In genomic region chr19:28424662-28425430, GRCh38 we compare ENCODE assay signal across 22 cellular contexts.
DNase-seq lines count a peak whose midpoint lies in the region; ATAC-seq and TF ChIP-seq lines count a peak whose summit lies in the region.
"Had no signal": no experiment of that assay in that cellular context is flagged by ENCODE, and none has a peak within 500 bp of the region (broad histone marks: within the 10 kb centered on the region; RNA-seq: fewer than 3 reads in every experiment).

No MANE protein-coding gene starts in this region.

- H3K4me1 Mint-ChIP-seq in osteocyte (ENCODE audit: unreplicated experiment) = no peaks in the 10 kb centered on the region

- no peak for TF ChIP-seq CTCF in OCI-LY1 (IDR thresholded peaks at IDR 0.05; ENCODE audit: low read length)
- TF ChIP-seq CTCF in brain microvascular endothelial cell (IDR thresholded peaks at IDR 0.05; ENCODE audit: low read depth, low read length, missing control alignments) = no peak
- TF ChIP-seq CTCF in osteocyte (IDR thresholded peaks at IDR 0.05) = no peak
- TF ChIP-seq CTCF in osteoblast (IDR thresholded peaks at IDR 0.05; ENCODE audit: extremely low read depth, low read depth, low read length) = no peak

- no peaks in the 10 kb centered on the region for H3K27me3 ChIP-seq in OCI-LY1 (ENCODE audit: insufficient read depth, low read length)
- H3K27me3 ChIP-seq in brain microvascular endothelial cell (replicated peaks) = no peaks in the 10 kb centered on the region
- no peaks in the 10 kb centered on the region for H3K27me3 ChIP-seq in osteoblast (ENCODE audit: insufficient read depth, low read length)
- H3K27me3 ChIP-seq: body of pancreas, transverse colon had no signal

- H3K27ac ChIP-seq in OCI-LY1 (ENCODE audit: low read depth, low read length, poor library complexity, severe bottlenecking) (peak overlapping the region; percentile 87), brain microvascular endothelial cell (peak overlapping the region; percentile 71), osteoblast (ENCODE audit: low read depth, low read length) (no peak overlapping the region)
- H3K27ac ChIP-seq: body of pancreas, SK-N-MC, transverse colon had no signal

- H3K4me1 ChIP-seq in ES-I3 (ENCODE audit: insufficient read depth, low read length) = peaks cover 43% of the 10 kb centered on the region
- H3K4me1 ChIP-seq in OCI-LY1 (ENCODE audit: insufficient read depth, low read length, severe bottlenecking) = peaks cover 90% of the 10 kb centered on the region
- H3K4me1 ChIP-seq in osteoblast (ENCODE audit: insufficient read depth, low read length) = no peaks in the 10 kb centered on the region
- H3K4me1 ChIP-seq: body of pancreas had no signal

- DNase-seq in brain microvascular endothelial cell (no peak), osteocyte (ENCODE audit: extremely low spot score, unreplicated experiment) (peak; percentile 0), osteoblast (ENCODE audit: insufficient read length, low spot score, missing footprints) (no peak), NCI-H1436 (lab: John Stamatoyannopoulos, UW) (no peak)
- DNase-seq: activated CD4-positive, alpha-beta T cell treated with anti-CD3 and anti-CD28 coated beads for 1 hour; activated CD8-positive, alpha-beta memory T cell treated with anti-CD3 and anti-CD28 coated beads for 24 hours; activated T-cell treated with anti-CD3 and anti-CD28 coated beads, Interleukin-2, amount 50 U/mL, for 48 hours; body of pancreas; glutamatergic neuron; NCI-H187 treated with DMSO at 0.1 percent for 48 hours; NCI-H446; stimulated activated CD4-positive, alpha-beta T cell treated with anti-CD3 and anti-CD28 coated beads, Interleukin-2, amount 100 ng/mL, for 48 hours; T-helper 9 cell; transverse colon had no signal

- no peaks in the 10 kb centered on the region for H3K9me2 ChIP-seq in OCI-LY1 (ENCODE audit: low read depth, low read length)

- no peaks in the 10 kb centered on the region for H3F3A ChIP-seq in OCI-LY1 (ENCODE audit: insufficient read depth, low read length)

- H2AFZ ChIP-seq in OCI-LY1 (ENCODE audit: low read length) (no peak overlapping the region), osteoblast (ENCODE audit: low read length) (no peak overlapping the region)

- in situ Hi-C loops in brain microvascular endothelial cell (cut with HindIII; ENCODE audit: low pct_ligation_motif_present, low sequenced_read_pairs) = no loop called here

- H3K9me3 Mint-ChIP-seq in osteocyte (ENCODE audit: unreplicated experiment) = peaks cover 35% of the 10 kb centered on the region
- H3K9me3 Mint-ChIP-seq: stimulated activated naive CD8-positive, alpha-beta T cell treated with anti-CD3 and anti-CD28 coated beads, Interleukin-15, Interleukin-2, amounts not matched to agents 100 ng/mL and 50 ng/mL, for 24 hours had no signal

- H3K36me3 ChIP-seq in ES-I3 (ENCODE audit: insufficient read depth, low read length) (no peaks in the 10 kb centered on the region), OCI-LY1 (ENCODE audit: insufficient read depth, low read length) (no peaks in the 10 kb centered on the region; the same call in 1 of the 2 replicates), brain microvascular endothelial cell (replicated peaks) (no peaks in the 10 kb centered on the region), osteoblast (ENCODE audit: insufficient read depth, low read length) (no peaks in the 10 kb centered on the region)
- H3K36me3 ChIP-seq: transverse colon had no signal

- H3K27ac Mint-ChIP-seq in osteocyte (ENCODE audit: unreplicated experiment) = no peak overlapping the region
- H3K27ac Mint-ChIP-seq: activated naive CD8-positive, alpha-beta T cell; stimulated activated naive CD8-positive, alpha-beta T cell treated with anti-CD3 and anti-CD28 coated beads, Interleukin-15, Interleukin-2, amounts not matched to agents 100 ng/mL and 50 ng/mL, for 24 hours had no signal

- H3K4me2 ChIP-seq in OCI-LY1 (ENCODE audit: low read length) (peak overlapping the region; percentile 26; the same call in 1 of the 2 replicates), osteoblast (ENCODE audit: insufficient read depth, low read length) (no peak overlapping the region)
- H3K4me2 ChIP-seq: smooth muscle cell had no signal

- H4K20me1 ChIP-seq in OCI-LY1 (ENCODE audit: insufficient read depth, low read length) (no peaks in the 10 kb centered on the region), osteoblast (ENCODE audit: insufficient read depth, low read length) (no peaks in the 10 kb centered on the region)

- H3K79me2 ChIP-seq in OCI-LY1 (ENCODE audit: insufficient read depth, low read length) (no peaks in the 10 kb centered on the region), osteoblast (ENCODE audit: insufficient read depth, low read length) (no peaks in the 10 kb centered on the region)

- no peak for ATAC-seq in HG02642 (IDR thresholded peaks at IDR 0.05; ENCODE audit: poor library complexity, unreplicated experiment)
- ATAC-seq: body of pancreas, left lobe of liver had no signal

- H3K9me3 ChIP-seq in ES-I3 (ENCODE audit: control insufficient read depth, insufficient read depth, low read length) = no peaks in the 10 kb centered on the region
- no peaks in the 10 kb centered on the region for H3K9me3 ChIP-seq in OCI-LY1 (ENCODE audit: low read length)
- peaks cover 3% of the 10 kb centered on the region for H3K9me3 ChIP-seq in osteoblast (ENCODE audit: low read depth, low read length)
- H3K9me3 ChIP-seq: body of pancreas, transverse colon had no signal

- H3K9ac ChIP-seq in ES-I3 (ENCODE audit: low read depth, low read length) (0 out of 2 replicates have a peak overlapping the region, but pooled peaks have one; percentile 20), OCI-LY1 (ENCODE audit: low read length) (peak overlapping the region; percentile 6; the same call in 1 of the 2 replicates)

- H3K4me3 Mint-ChIP-seq in osteocyte (ENCODE audit: unreplicated experiment) = no peak overlapping the region
- H3K4me3 Mint-ChIP-seq: activated naive CD8-positive, alpha-beta T cell; stimulated activated naive CD8-positive, alpha-beta T cell treated with anti-CD3 and anti-CD28 coated beads, Interleukin-15, Interleukin-2, amounts not matched to agents 100 ng/mL and 50 ng/mL, for 24 hours had no signal

- no peak overlapping the region for H3K4me3 ChIP-seq in OCI-LY1 (ENCODE audit: low read depth, low read length, poor library complexity, severe bottlenecking)
- H3K4me3 ChIP-seq in brain microvascular endothelial cell (ENCODE audit: low read depth, low read length) = no peak overlapping the region
- no peak overlapping the region for H3K4me3 ChIP-seq in osteoblast (ENCODE audit: insufficient read depth, low read length)
- H3K4me3 ChIP-seq: body of pancreas, SK-N-MC, smooth muscle cell, transverse colon had no signal

- H3K36me3 Mint-ChIP-seq in osteocyte (ENCODE audit: unreplicated experiment) = no peaks in the 10 kb centered on the region
- H3K36me3 Mint-ChIP-seq: activated naive CD8-positive, alpha-beta T cell had no signal

- H3K27me3 Mint-ChIP-seq in osteocyte (ENCODE audit: unreplicated experiment) = no peaks in the 10 kb centered on the region
- H3K27me3 Mint-ChIP-seq: activated naive CD8-positive, alpha-beta T cell; stimulated activated naive CD8-positive, alpha-beta T cell treated with anti-CD3 and anti-CD28 coated beads, Interleukin-15, Interleukin-2, amounts not matched to agents 100 ng/mL and 50 ng/mL, for 24 hours had no signal
